In the genomic region with DNA sequence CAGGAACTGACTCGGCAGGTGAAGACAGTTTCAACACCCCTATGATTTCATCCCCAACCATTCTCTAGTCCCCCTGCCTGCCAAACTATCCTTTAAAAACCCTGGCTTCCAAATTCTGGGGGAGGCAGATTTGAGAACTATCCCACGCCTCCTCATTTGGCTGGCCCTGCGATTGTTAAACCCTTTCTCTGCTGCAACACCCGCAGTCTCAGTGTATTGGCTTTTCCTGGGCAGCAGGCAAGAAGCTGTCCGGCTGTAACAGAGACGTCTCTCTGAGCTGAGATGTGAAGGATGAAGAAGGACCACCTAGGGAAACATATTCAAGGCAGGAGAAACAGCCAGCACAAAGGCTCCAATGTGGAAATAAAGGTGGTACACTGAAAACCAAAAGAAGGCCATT, we compare ENCODE assay signal across 23 cellular contexts. TPM values are rescaled to one million over a fixed set of nuclear protein-coding genes. Genes with fewer than 3 reads are reported as not detected.
DNase-seq lines count a peak whose midpoint lies in the region; ATAC-seq and TF ChIP-seq lines count a peak whose summit lies in the region.
"Had no signal": no experiment of that assay in that cellular context is flagged by ENCODE, and none has a peak within 500 bp of the region (broad histone marks: within the 10 kb centered on the region; RNA-seq: fewer than 3 reads in every experiment).

No MANE protein-coding gene starts in this region.

- no peak for DNase-seq in activated CD4-positive, alpha-beta T cell treated with anti-CD3 and anti-CD28 coated beads, Interleukin-2, amount 10 ng/mL, durations not matched to agents 7 days and 5 days
- DNase-seq in activated CD4-positive, alpha-beta T cell treated with anti-CD3 and anti-CD28 coated beads for 36 hours = no peak
- no peak for DNase-seq in T-helper 17 cell
- DNase-seq in neural crest cell (ENCODE audit: low read depth, low spot score) = no peak
- DNase-seq in ovary = no peak
- DNase-seq in HAP-1 (ENCODE audit: low spot score in 2 of 2) = no peak
- DNase-seq: 8988T; activated CD8-positive, alpha-beta memory T cell treated with anti-CD3 and anti-CD28 coated beads for 24 hours; activated naive CD4-positive, alpha-beta T cell treated with Interleukin-2 at 50 U/mL for 16 hours; CD8-positive, alpha-beta T cell; Karpas-422; left lung; mesendoderm; NCI-H146; NCI-H2107; nucleus accumbens; stimulated activated CD4-positive, alpha-beta T cell treated with anti-CD3 and anti-CD28 coated beads, Interleukin-15, amount 100 ng/mL, for 24 hours; stimulated activated naive CD8-positive, alpha-beta T cell treated with anti-CD3 and anti-CD28 coated beads, Interleukin-15, Interleukin-2, amounts not matched to agents 100 U/mL and 50 U/mL, for 24 hours; uterus had no signal

- H3K9me3 Mint-ChIP-seq in activated CD4-positive, alpha-beta T cell treated with anti-CD3 and anti-CD28 coated beads, Interleukin-2, amount 10 ng/mL, durations not matched to agents 7 days and 5 days = peaks cover 14% of the 10 kb centered on the region
- peaks cover 5% of the 10 kb centered on the region for H3K9me3 Mint-ChIP-seq in activated CD4-positive, alpha-beta T cell treated with anti-CD3 and anti-CD28 coated beads for 36 hours (ENCODE audit: low read depth)
- H3K9me3 Mint-ChIP-seq in neural crest cell = peaks cover 6% of the 10 kb centered on the region

- H3K36me3 Mint-ChIP-seq in activated CD4-positive, alpha-beta T cell treated with anti-CD3 and anti-CD28 coated beads, Interleukin-2, amount 10 ng/mL, durations not matched to agents 7 days and 5 days (ENCODE audit: low read depth) = peaks cover 79% of the 10 kb centered on the region
- peaks cover 71% of the 10 kb centered on the region for H3K36me3 Mint-ChIP-seq in activated CD4-positive, alpha-beta T cell treated with anti-CD3 and anti-CD28 coated beads for 36 hours (ENCODE audit: low read depth)
- H3K36me3 Mint-ChIP-seq in T-helper 17 cell (ENCODE audit: low read depth) (peaks cover 14% of the 10 kb centered on the region), neural crest cell (ENCODE audit: low read depth) (peaks cover 48% of the 10 kb centered on the region)

- H3K4me1 Mint-ChIP-seq in activated CD4-positive, alpha-beta T cell treated with anti-CD3 and anti-CD28 coated beads, Interleukin-2, amount 10 ng/mL, durations not matched to agents 7 days and 5 days = peaks cover 26% of the 10 kb centered on the region
- peaks cover 10% of the 10 kb centered on the region for H3K4me1 Mint-ChIP-seq in activated CD4-positive, alpha-beta T cell treated with anti-CD3 and anti-CD28 coated beads for 36 hours
- H3K4me1 Mint-ChIP-seq in T-helper 17 cell = peaks cover 9% of the 10 kb centered on the region
- peaks cover 14% of the 10 kb centered on the region for H3K4me1 Mint-ChIP-seq in neural crest cell

- H3K9me3 ChIP-seq in T-helper 17 cell (ENCODE audit: control insufficient read depth, low read length, poor library complexity, severe bottlenecking) = no peaks in the 10 kb centered on the region
- no peaks in the 10 kb centered on the region for H3K9me3 ChIP-seq in ovary
- peaks cover 3% of the 10 kb centered on the region for H3K9me3 ChIP-seq in HAP-1
- H3K9me3 ChIP-seq: uterus had no signal

- H3K4me3 Mint-ChIP-seq in activated CD4-positive, alpha-beta T cell treated with anti-CD3 and anti-CD28 coated beads, Interleukin-2, amount 10 ng/mL, durations not matched to agents 7 days and 5 days = no peak overlapping the region
- H3K4me3 Mint-ChIP-seq in activated CD4-positive, alpha-beta T cell treated with anti-CD3 and anti-CD28 coated beads for 36 hours = no peak overlapping the region
- H3K4me3 Mint-ChIP-seq in T-helper 17 cell = no peak overlapping the region
- peak overlapping the region; percentile 36 for H3K4me3 Mint-ChIP-seq in neural crest cell
- H3K4me3 Mint-ChIP-seq: CD8-positive, alpha-beta T cell had no signal

- intact Hi-C loops in activated CD4-positive, alpha-beta T cell treated with anti-CD3 and anti-CD28 coated beads for 36 hours (cut with DNase I, micrococcal nuclease) = no loop called here
- intact Hi-C loops in ovary (cut with DNase I) = no loop called here

- H3K27me3 ChIP-seq in ovary (no peaks in the 10 kb centered on the region), HAP-1 (ENCODE audit: low read depth) (no peaks in the 10 kb centered on the region)
- H3K27me3 ChIP-seq: left lung, uterus had no signal

- TF ChIP-seq CTCF in neural crest cell (conservative IDR thresholded peaks at IDR 0.05) (no peak), ovary (IDR thresholded peaks at IDR 0.05) (no peak)

- no peaks in the 10 kb centered on the region for H3K36me3 ChIP-seq in ovary
- peaks cover 70% of the 10 kb centered on the region for H3K36me3 ChIP-seq in HAP-1 (replicated peaks)
- H3K36me3 ChIP-seq: uterus had no signal

- TF ChIP-seq POLR2A in ovary (IDR thresholded peaks at IDR 0.05) = no peak

- H3K27me3 Mint-ChIP-seq in activated CD4-positive, alpha-beta T cell treated with anti-CD3 and anti-CD28 coated beads, Interleukin-2, amount 10 ng/mL, durations not matched to agents 7 days and 5 days = no peaks in the 10 kb centered on the region
- no peaks in the 10 kb centered on the region for H3K27me3 Mint-ChIP-seq in activated CD4-positive, alpha-beta T cell treated with anti-CD3 and anti-CD28 coated beads for 36 hours
- no peaks in the 10 kb centered on the region for H3K27me3 Mint-ChIP-seq in T-helper 17 cell
- H3K27me3 Mint-ChIP-seq in neural crest cell (ENCODE audit: low read depth) = no peaks in the 10 kb centered on the region

- in situ Hi-C loops in HAP-1 (cut with MboI; ENCODE audit: low sequenced_read_pairs) = no loop called here

- H3K4me3 ChIP-seq in ovary (no peak overlapping the region), HAP-1 (no peak overlapping the region)
- H3K4me3 ChIP-seq: left lung, uterus had no signal

- H3K4me1 ChIP-seq in ovary (ENCODE audit: insufficient read depth) (peaks cover 16% of the 10 kb centered on the region), HAP-1 (peaks cover 7% of the 10 kb centered on the region)

- POLR2A ChIA-PET in activated CD4-positive, alpha-beta T cell treated with anti-CD3 and anti-CD28 coated beads, Interleukin-2, amount 10 ng/mL, durations not matched to agents 7 days and 5 days (lab: Charles Lee) = no interaction called here
- POLR2A ChIA-PET in activated CD4-positive, alpha-beta T cell treated with anti-CD3 and anti-CD28 coated beads for 36 hours (lab: Charles Lee) = no interaction called here

- WGBS in ovary, 3 donors = 76 to 82% (median 81%) methylated on average over 6 of the region's 6 CpGs

- ATAC-seq in activated CD4-positive, alpha-beta T cell treated with anti-CD3 and anti-CD28 coated beads for 36 hours = no peak
- ATAC-seq in T-helper 17 cell = no peak
- ATAC-seq: activated CD4-positive, CD25-positive, alpha-beta regulatory T cell treated with anti-CD3 and anti-CD28 coated beads, Interleukin-2, amount 50 U/mL, for 24 hours; CD8-positive, alpha-beta T cell; left lung; stimulated activated naive CD8-positive, alpha-beta T cell treated with anti-CD3 and anti-CD28 coated beads, Interleukin-15, Interleukin-2, amounts not matched to agents 100 U/mL and 50 U/mL, for 24 hours had no signal

- CTCF ChIA-PET in activated CD4-positive, alpha-beta T cell treated with anti-CD3 and anti-CD28 coated beads, Interleukin-2, amount 10 ng/mL, durations not matched to agents 7 days and 5 days (lab: Charles Lee) = interaction anchor here (1.2 to 1.6 kb wide), 3 partner anchors 23 to 157 kb away, joined by 4 to 9 read pairs (median 4); a partner anchor contains a TSS
- CTCF ChIA-PET in activated CD4-positive, alpha-beta T cell treated with anti-CD3 and anti-CD28 coated beads for 36 hours (lab: Charles Lee) = interaction anchor here (0.8 kb wide), 1 partner anchor 87 kb away, joined by 3 read pairs; no protein-coding TSS in a partner anchor

- H3K27ac Mint-ChIP-seq in activated CD4-positive, alpha-beta T cell treated with anti-CD3 and anti-CD28 coated beads, Interleukin-2, amount 10 ng/mL, durations not matched to agents 7 days and 5 days = peak overlapping the region; percentile 1
- no peak overlapping the region for H3K27ac Mint-ChIP-seq in activated CD4-positive, alpha-beta T cell treated with anti-CD3 and anti-CD28 coated beads for 36 hours
- H3K27ac Mint-ChIP-seq in T-helper 17 cell (peak overlapping the region; percentile 5), neural crest cell (ENCODE audit: unreplicated experiment) (no peak overlapping the region)
- H3K27ac Mint-ChIP-seq: CD8-positive, alpha-beta T cell had no signal

- no peak for TF ChIP-seq EP300 in ovary (IDR thresholded peaks at IDR 0.05)

- no peak overlapping the region for H3K27ac ChIP-seq in ovary
- H3K27ac ChIP-seq: epithelial cell of prostate, HL-60, left lung, uterus had no signal

RNA-seq across cellular contexts. Expression of a gene that starts 6.6 kb away (rescaled TPM):
- 100 to 1,000 TPM; 100 to 122 TPM for total RNA-seq in activated CD4-positive, alpha-beta T cell treated with anti-CD3 and anti-CD28 coated beads, Interleukin-2, amount 10 ng/mL, durations not matched to agents 7 days and 5 days
- 10 to 100 TPM; 46.3 to 63.3 TPM for total RNA-seq in activated CD4-positive, alpha-beta T cell treated with anti-CD3 and anti-CD28 coated beads for 36 hours
- 100 to 1,000 TPM in 1 of 2 donors, 10 to 100 TPM in 1; 74.5 to 108 TPM for total RNA-seq in T-helper 17 cell
- 25.4 and 27.4 TPM in 2 replicates for total RNA-seq in neural crest cell
- 100 to 1,000 TPM in 5 of 7 donors, 10 to 100 TPM in 2; 58.5 to 141 (median 111) TPM for total RNA-seq in ovary
- polyA plus RNA-seq in ovary = 100 to 1,000 TPM in 1 of 2 donors, 10 to 100 TPM in 1; 52.5 to 145 TPM

RNA-seq across cellular contexts. Expression of a gene that starts 15.4 kb away (rescaled TPM):
- total RNA-seq in activated CD4-positive, alpha-beta T cell treated with anti-CD3 and anti-CD28 coated beads, Interleukin-2, amount 10 ng/mL, durations not matched to agents 7 days and 5 days = 10 to 100 TPM; 53.7 to 62.3 TPM
- 10 to 100 TPM; 14.5 to 23.9 TPM for total RNA-seq in activated CD4-positive, alpha-beta T cell treated with anti-CD3 and anti-CD28 coated beads for 36 hours
- total RNA-seq in T-helper 17 cell = 10 to 100 TPM; 35.9 to 66.5 TPM
- total RNA-seq in neural crest cell = 39.6 and 45.5 TPM in 2 replicates
- 100 to 1,000 TPM in 6 of 7 donors, 10 to 100 TPM in 1; 30.9 to 174 (median 151) TPM for total RNA-seq in ovary
- polyA plus RNA-seq in ovary = 10 to 100 TPM; 37.7 to 87.4 TPM

RNA-seq across cellular contexts. Expression of a gene that starts 24.0 kb away (rescaled TPM):
- 10 to 100 TPM; 16.8 to 22.4 TPM for total RNA-seq in activated CD4-positive, alpha-beta T cell treated with anti-CD3 and anti-CD28 coated beads, Interleukin-2, amount 10 ng/mL, durations not matched to agents 7 days and 5 days
- total RNA-seq in activated CD4-positive, alpha-beta T cell treated with anti-CD3 and anti-CD28 coated beads for 36 hours = 10 to 100 TPM; 14.9 to 20.7 TPM
- total RNA-seq in T-helper 17 cell = 10 to 100 TPM; 18.5 to 22.1 TPM
- 12.6 and 14.5 TPM in 2 replicates for total RNA-seq in neural crest cell
- 10 to 100 TPM; 29.5 to 58.4 (median 46.4) TPM for total RNA-seq in ovary
- 10 to 100 TPM in 1 of 2 donors, 1 to 10 TPM in 1; 2.2 to 34.0 TPM for polyA plus RNA-seq in ovary

RNA-seq across cellular contexts. Expression of a gene that starts 37.7 kb away (rescaled TPM):
- total RNA-seq in activated CD4-positive, alpha-beta T cell treated with anti-CD3 and anti-CD28 coated beads, Interleukin-2, amount 10 ng/mL, durations not matched to agents 7 days and 5 days = 1 to 10 TPM; 2.5 to 4.1 TPM
- total RNA-seq in activated CD4-positive, alpha-beta T cell treated with anti-CD3 and anti-CD28 coated beads for 36 hours = 1 to 10 TPM; 1.9 to 2.8 TPM
- total RNA-seq in T-helper 17 cell (1 to 10 TPM; 2.1 to 2.3 TPM), neural crest cell (2.6 and 3.4 TPM in 2 replicates), ovary (1 to 10 TPM in 6 of 7 donors, under 1 TPM in 1; 0.48 to 4.0 (median 2.0) TPM)
- polyA plus RNA-seq in ovary = under 1 TPM; 0.10 to 0.35 TPM

RNA-seq across cellular contexts. Expression of a gene that starts 38.4 kb away (rescaled TPM):
- total RNA-seq in activated CD4-positive, alpha-beta T cell treated with anti-CD3 and anti-CD28 coated beads, Interleukin-2, amount 10 ng/mL, durations not matched to agents 7 days and 5 days = 10 to 100 TPM; 17.2 to 17.3 TPM
- total RNA-seq in activated CD4-positive, alpha-beta T cell treated with anti-CD3 and anti-CD28 coated beads for 36 hours = 10 to 100 TPM; 13.9 to 15.2 TPM
- total RNA-seq in T-helper 17 cell = 1 to 10 TPM; 3.2 to 6.4 TPM
- 2.6 and 3.3 TPM in 2 replicates for total RNA-seq in neural crest cell
- total RNA-seq in ovary = 100 to 1,000 TPM in 5 of 7 donors, 10 to 100 TPM in 2; 59.7 to 298 (median 217) TPM
- 100 to 1,000 TPM in 1 of 2 donors, 10 to 100 TPM in 1; 54.7 to 191 TPM for polyA plus RNA-seq in ovary
- total RNA-seq: OCI-LY7 had no signal

Comparison
In these comparisons a context has a peak if more than half of its experiments do, and no peak if none do; other contexts are left out.
1. H3K27ac Mint-ChIP-seq: peak in activated CD4-positive, alpha-beta T cell treated with anti-CD3 and anti-CD28 coated beads, Interleukin-2, amount 10 ng/mL, durations not matched to agents 7 days and 5 days (single experiment) and T-helper 17 cell (single experiment); none in activated CD4-positive, alpha-beta T cell treated with anti-CD3 and anti-CD28 coated beads for 36 hours (single experiment) and neural crest cell (single experiment).